2 cellular contexts compared by ENCODE assay signal in the genomic region with DNA sequence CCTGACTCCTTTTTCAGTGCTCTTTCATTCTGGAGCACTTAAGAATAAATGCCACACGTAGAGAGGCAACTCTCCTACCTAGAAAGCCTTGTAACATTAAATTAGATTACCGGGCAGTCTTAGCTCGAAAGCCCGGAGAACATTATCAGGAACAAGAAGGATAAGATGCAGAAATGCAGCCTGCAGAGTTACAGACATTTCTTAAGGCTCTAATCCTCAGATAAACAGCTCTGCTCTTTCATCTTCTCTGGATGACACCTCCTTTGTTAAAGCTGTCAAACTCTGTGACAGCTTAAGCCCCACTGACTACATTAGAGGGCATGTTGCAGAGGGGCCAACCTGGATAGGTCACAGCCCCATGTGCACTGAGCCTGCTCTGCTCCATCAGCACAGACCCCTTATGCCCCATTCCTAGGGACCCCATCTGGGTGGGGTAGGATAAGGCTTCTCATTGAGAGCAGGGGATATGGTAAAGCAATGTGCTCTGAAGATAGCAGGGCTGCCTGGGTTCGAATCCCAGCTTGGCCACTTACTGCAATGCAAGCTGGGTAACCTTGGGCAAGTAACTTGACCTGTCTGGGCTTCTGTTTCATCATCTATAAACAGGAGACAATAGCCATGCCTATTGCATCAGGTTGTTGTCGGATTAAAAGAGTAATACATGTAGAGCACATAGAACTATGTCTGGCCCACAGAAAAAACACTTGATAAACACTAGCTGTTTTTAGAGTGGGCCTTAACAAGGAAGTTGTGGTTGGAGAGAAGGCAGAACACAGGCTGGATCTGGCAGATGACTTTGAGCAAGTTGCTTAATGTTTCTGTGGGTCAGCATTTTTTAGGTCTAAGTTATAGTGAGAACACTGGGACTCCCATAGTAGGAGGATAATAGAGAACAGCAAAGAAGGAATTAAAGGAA.
TF ChIP-seq lines count a peak whose summit lies in the region.

No MANE protein-coding gene starts in this region.

TF ChIP-seq in HepG2, 621 proteins besides CTCF, POLR2A, EP300 and RAD21:
- TF ChIP-seq MAFK (conservative IDR thresholded peaks at IDR 0.05 in 1 of 2, IDR thresholded peaks at IDR 0.05 in 1 of 2; ENCODE audit: low read length in 2 of 2) (peak in 1 of 2 experiments; percentile 46; a peak in 3 of 4 replicates), ZFP90 (CRISPR knock-in tag; IDR thresholded peaks at IDR 0.05; ENCODE audit: borderline replicate concordance) (no peak), HNF4G (IDR thresholded peaks at IDR 0.05; ENCODE audit: borderline replicate concordance, low read depth, low read length) (no peak), HNF4G (CRISPR knock-in tag; IDR thresholded peaks at IDR 0.05; ENCODE audit: borderline replicate concordance, low read depth) (no peak), ZFP36 (IDR thresholded peaks at IDR 0.05; ENCODE audit: borderline replicate concordance, low read depth, low read length, partially characterized antibody) (no peak), ZNF552 (CRISPR knock-in tag; IDR thresholded peaks at IDR 0.05; ENCODE audit: borderline replicate concordance) (no peak), RFXANK (CRISPR knock-in tag; IDR thresholded peaks at IDR 0.05) (no peak), ZNF33B (CRISPR knock-in tag; IDR thresholded peaks at IDR 0.05) (no peak), SP5 (CRISPR knock-in tag; IDR thresholded peaks at IDR 0.05; ENCODE audit: borderline replicate concordance, low read depth) (no peak)
- TF ChIP-seq, protein P1, sequence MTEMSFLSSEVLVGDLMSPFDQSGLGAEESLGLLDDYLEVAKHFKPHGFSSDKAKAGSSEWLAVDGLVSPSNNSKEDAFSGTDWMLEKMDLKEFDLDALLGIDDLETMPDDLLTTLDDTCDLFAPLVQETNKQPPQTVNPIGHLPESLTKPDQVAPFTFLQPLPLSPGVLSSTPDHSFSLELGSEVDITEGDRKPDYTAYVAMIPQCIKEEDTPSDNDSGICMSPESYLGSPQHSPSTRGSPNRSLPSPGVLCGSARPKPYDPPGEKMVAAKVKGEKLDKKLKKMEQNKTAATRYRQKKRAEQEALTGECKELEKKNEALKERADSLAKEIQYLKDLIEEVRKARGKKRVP (CRISPR knock-in tag; IDR thresholded peaks at IDR 0.05), result peak in 1 of 2 experiments; percentile 62; a peak in 1 of 4 replicates

TF ChIP-seq in K562, 482 proteins besides CTCF, POLR2A, EP300 and RAD21:
- no peak for TF ChIP-seq SNRNP70 (optimal IDR thresholded peaks at IDR 0.05; ENCODE audit: low read depth, low read length)
- TF ChIP-seq TOE1 (IDR thresholded peaks at IDR 0.05; ENCODE audit: borderline replicate concordance), result no peak
- TF ChIP-seq TOE1 (CRISPR knock-in tag; IDR thresholded peaks at IDR 0.05; ENCODE audit: borderline replicate concordance, low read depth), result no peak
- TF ChIP-seq ZKSCAN1 (IDR thresholded peaks at IDR 0.05; ENCODE audit: low read depth, low read length), result no peak
- TF ChIP-seq ZNF644 (tag; IDR thresholded peaks at IDR 0.05; ENCODE audit: low read depth), result no peak
- TF ChIP-seq PHF21A (IDR thresholded peaks at IDR 0.05; ENCODE audit: borderline replicate concordance, low read depth), result no peak
- no peak for TF ChIP-seq CEBPG (CRISPR knock-in tag; IDR thresholded peaks at IDR 0.05)
- TF ChIP-seq CEBPG (tag; conservative IDR thresholded peaks at IDR 0.05 in 1 of 2, IDR thresholded peaks at IDR 0.05 in 1 of 2), result peak; percentile 48 to 64; a peak in 2 of 4 replicates
- TF ChIP-seq, protein P2, sequence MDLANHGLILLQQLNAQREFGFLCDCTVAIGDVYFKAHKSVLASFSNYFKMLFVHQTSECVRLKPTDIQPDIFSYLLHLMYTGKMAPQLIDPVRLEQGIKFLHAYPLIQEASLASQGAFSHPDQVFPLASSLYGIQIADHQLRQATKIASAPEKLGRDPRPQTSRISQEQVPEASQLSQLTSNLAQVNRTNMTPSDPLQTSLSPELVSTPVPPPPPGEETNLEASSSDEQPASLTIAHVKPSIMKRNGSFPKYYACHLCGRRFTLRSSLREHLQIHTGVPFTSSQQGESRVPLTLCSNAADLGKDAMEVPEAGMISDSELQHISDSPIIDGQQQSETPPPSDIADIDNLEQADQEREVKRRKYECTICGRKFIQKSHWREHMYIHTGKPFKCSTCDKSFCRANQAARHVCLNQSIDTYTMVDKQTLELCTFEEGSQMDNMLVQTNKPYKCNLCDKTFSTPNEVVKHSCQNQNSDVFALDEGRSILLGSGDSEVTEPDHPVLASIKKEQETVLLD (IDR thresholded peaks at IDR 0.05), result no peak
- TF ChIP-seq PHF20 (IDR thresholded peaks at IDR 0.05; ENCODE audit: partially characterized antibody), result no peak
- 0 out of 2 replicates have a peak, but pooled peaks have one; percentile 14 for TF ChIP-seq MAFF (IDR thresholded peaks at IDR 0.05; ENCODE audit: low read length)
- no peak for TF ChIP-seq HDAC8 (tag; IDR thresholded peaks at IDR 0.05)
- no peak for TF ChIP-seq E2F8 (IDR thresholded peaks at IDR 0.05; ENCODE audit: low read depth, partially characterized antibody)
- no peak for TF ChIP-seq ZNF311 (CRISPR knock-in tag; IDR thresholded peaks at IDR 0.05)
- TF ChIP-seq ZNF12 (CRISPR knock-in tag; IDR thresholded peaks at IDR 0.05), result no peak
- TF ChIP-seq THRB (CRISPR knock-in tag; conservative IDR thresholded peaks at IDR 0.05), result no peak
- TF ChIP-seq TSC22D4 (tag; IDR thresholded peaks at IDR 0.05), result no peak
- no peak for TF ChIP-seq ILF3 (IDR thresholded peaks at IDR 0.05; ENCODE audit: borderline replicate concordance)
- TF ChIP-seq ZNF764 (CRISPR knock-in tag; IDR thresholded peaks at IDR 0.05; ENCODE audit: low read depth), result no peak
- no peak for TF ChIP-seq PHB2 (IDR thresholded peaks at IDR 0.05; ENCODE audit: low read depth)
- TF ChIP-seq ZNF316 (IDR thresholded peaks at IDR 0.05), result peak; percentile 53; the same call in 1 of the 2 replicates
- TF ChIP-seq IRF2 (CRISPR knock-in tag; IDR thresholded peaks at IDR 0.05), result no peak
- TF ChIP-seq TCFL5 (CRISPR knock-in tag; conservative IDR thresholded peaks at IDR 0.05), result no peak
- TF ChIP-seq RB1 (IDR thresholded peaks at IDR 0.05; ENCODE audit: low read depth), result no peak
- no peak for TF ChIP-seq NCOA1 (IDR thresholded peaks at IDR 0.05; ENCODE audit: low read depth)
- TF ChIP-seq C11orf30 (IDR thresholded peaks at IDR 0.05; ENCODE audit: low read depth), result peak; percentile 46
- no peak for TF ChIP-seq ZNF699 (CRISPR knock-in tag; IDR thresholded peaks at IDR 0.05; ENCODE audit: insufficient replicate concordance)
- TF ChIP-seq RNF2 (IDR thresholded peaks at IDR 0.05), result no peak
- no peak for TF ChIP-seq SMARCC2 (IDR thresholded peaks at IDR 0.05; ENCODE audit: low read depth)
- peak; percentile 22; the same call in 1 of the 2 replicates for TF ChIP-seq CEBPB (tag; IDR thresholded peaks at IDR 0.05)
- TF ChIP-seq FOXM1 (IDR thresholded peaks at IDR 0.05; ENCODE audit: low read depth), result no peak
- no peak for TF ChIP-seq FOXM1 (CRISPR knock-in tag; IDR thresholded peaks at IDR 0.05; ENCODE audit: low read depth)
- TF ChIP-seq KAT2B (IDR thresholded peaks at IDR 0.05; ENCODE audit: low read depth, low read length), result no peak
- TF ChIP-seq, protein P3, sequence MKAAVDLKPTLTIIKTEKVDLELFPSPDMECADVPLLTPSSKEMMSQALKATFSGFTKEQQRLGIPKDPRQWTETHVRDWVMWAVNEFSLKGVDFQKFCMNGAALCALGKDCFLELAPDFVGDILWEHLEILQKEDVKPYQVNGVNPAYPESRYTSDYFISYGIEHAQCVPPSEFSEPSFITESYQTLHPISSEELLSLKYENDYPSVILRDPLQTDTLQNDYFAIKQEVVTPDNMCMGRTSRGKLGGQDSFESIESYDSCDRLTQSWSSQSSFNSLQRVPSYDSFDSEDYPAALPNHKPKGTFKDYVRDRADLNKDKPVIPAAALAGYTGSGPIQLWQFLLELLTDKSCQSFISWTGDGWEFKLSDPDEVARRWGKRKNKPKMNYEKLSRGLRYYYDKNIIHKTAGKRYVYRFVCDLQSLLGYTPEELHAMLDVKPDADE (conservative IDR thresholded peaks at IDR 0.05; ENCODE audit: control insufficient read depth, low read depth, low read length), result no peak
- TF ChIP-seq EGR1 (conservative IDR thresholded peaks at IDR 0.05), result no peak
- TF ChIP-seq TFAP4 (CRISPR knock-in tag; IDR thresholded peaks at IDR 0.05; ENCODE audit: borderline replicate concordance), result no peak
- TF ChIP-seq NELFE (IDR thresholded peaks at IDR 0.05; ENCODE audit: insufficient read depth, insufficient read length), result no peak
- no peak for TF ChIP-seq POLR2G (IDR thresholded peaks at IDR 0.05; ENCODE audit: low read depth, low read length)
- no peak for TF ChIP-seq CAMTA2 (CRISPR knock-in tag; conservative IDR thresholded peaks at IDR 0.05)
- TF ChIP-seq FOS (IDR thresholded peaks at IDR 0.05; ENCODE audit: extremely low read depth, insufficient read length), result no peak
- TF ChIP-seq RFX5 (IDR thresholded peaks at IDR 0.05; ENCODE audit: low read depth, low read length), result no peak
- no peak for TF ChIP-seq GABPB1 (CRISPR knock-in tag; IDR thresholded peaks at IDR 0.05)
- no peak for TF ChIP-seq HNRNPK (IDR thresholded peaks at IDR 0.05; ENCODE audit: low read depth, low read length, poor library complexity, severe bottlenecking)
- TF ChIP-seq AFF1 (IDR thresholded peaks at IDR 0.05; ENCODE audit: low read depth in 1 of 2, partially characterized antibody in 2 of 2), result no peak
- no peak for TF ChIP-seq SMARCE1 (IDR thresholded peaks at IDR 0.05)
- no peak for TF ChIP-seq ZNF133 (CRISPR knock-in tag; IDR thresholded peaks at IDR 0.05)
- TF ChIP-seq PREB (CRISPR knock-in tag; IDR thresholded peaks at IDR 0.05), result no peak
- TF ChIP-seq TEAD1 (CRISPR knock-in tag; IDR thresholded peaks at IDR 0.05), result no peak
